8 cellular contexts compared by ENCODE assay signal in the genomic region with DNA sequence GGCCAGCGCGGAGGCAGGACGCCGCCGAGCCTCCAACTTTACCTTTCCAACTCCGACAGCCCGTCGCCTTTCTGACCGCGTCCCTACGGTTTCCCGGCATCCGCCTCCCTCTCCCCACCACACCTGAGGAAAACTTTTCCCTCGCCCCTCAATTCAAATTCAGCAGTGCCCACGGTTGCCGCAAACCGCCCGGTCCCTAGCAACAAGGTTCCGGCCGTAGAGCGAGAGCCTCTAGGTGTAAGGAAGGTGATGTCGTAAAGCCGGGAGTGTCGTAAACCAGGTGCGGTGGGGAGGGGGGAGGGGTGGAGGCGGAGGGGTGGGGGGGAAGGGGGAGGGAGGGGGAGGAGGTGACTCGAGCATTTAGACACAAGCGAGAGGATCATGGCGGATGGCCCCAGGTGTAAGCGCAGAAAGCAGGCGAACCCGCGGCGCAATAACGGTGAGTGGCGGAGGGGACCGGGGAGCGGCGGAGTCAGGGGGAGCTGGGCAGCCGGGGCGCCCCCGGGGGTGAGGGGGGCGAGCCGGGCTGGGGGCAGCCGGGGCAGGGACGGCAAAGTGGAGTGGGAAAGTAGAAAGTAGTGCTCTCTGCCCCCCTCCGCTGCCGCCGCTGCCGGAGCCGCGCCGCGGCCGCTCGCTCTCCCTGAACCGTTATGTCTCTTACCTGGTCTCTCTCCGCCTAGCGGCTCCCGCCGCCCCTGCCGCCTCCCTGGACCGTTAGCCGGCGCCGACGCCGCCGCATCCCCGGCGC. TPM values are rescaled to one million over a fixed set of nuclear protein-coding genes. Genes with fewer than 3 reads are reported as not detected.
DNase-seq lines count a peak whose midpoint lies in the region; ATAC-seq and TF ChIP-seq lines count a peak whose summit lies in the region.

ZEB1 (plus strand) TSS at position 363 of the 748 bp plus-strand sequence; CDS start at position 382, 19 bp downstream.

- peak within 1 kb of the TSS; percentile 98 to 100 (median 99) for H3K4me3 Mint-ChIP-seq in IgD-negative memory B cell
- H3K4me3 Mint-ChIP-seq in activated T-cell treated with anti-CD3 and anti-CD28 coated beads, Interleukin-2, amount 50 U/mL, for 72 hours = peak within 1 kb of the TSS; percentile 92 to 99
- peak within 1 kb of the TSS; percentile 91 to 100 (median 99) for H3K4me3 Mint-ChIP-seq in naive thymus-derived CD4-positive, alpha-beta T cell
- H3K4me3 Mint-ChIP-seq in stimulated activated naive B cell treated with anti-CD40 and anti-IgM and Interleukin-4, amounts not matched to agents 10 μg/mL and 1 μg/mL and 100 μg/mL, for 72 hours = peak within 1 kb of the TSS; percentile 92 to 99

- peak within 1 kb of the TSS; percentile 83 for H3K4me2 ChIP-seq in PC-9

- BruUV-seq in PC-9 (replicated peaks; lab: Mats Ljungman, UMichigan) = no TSS peak

- no peaks in the 10 kb centered on the region for H3K36me3 ChIP-seq in PC-9 (ENCODE audit: low read depth)
- H3K36me3 ChIP-seq in naive thymus-derived CD4-positive, alpha-beta T cell (ENCODE audit: control insufficient read depth in 2 of 3, insufficient read depth in 3 of 3, low read length in 3 of 3) = peaks cover 0 to 20% (median 0%) of the 10 kb centered on the region in 3 experiments

- H3K4me1 Mint-ChIP-seq in IgD-negative memory B cell = peaks cover 21 to 26% (median 24%) of the 10 kb centered on the region in 3 donors
- H3K4me1 Mint-ChIP-seq in activated T-cell treated with anti-CD3 and anti-CD28 coated beads, Interleukin-2, amount 50 U/mL, for 72 hours (ENCODE audit: low read depth) = peaks cover 61% of the 10 kb centered on the region
- peaks cover 14 to 48% (median 41%) of the 10 kb centered on the region in 7 donors for H3K4me1 Mint-ChIP-seq in naive thymus-derived CD4-positive, alpha-beta T cell
- H3K4me1 Mint-ChIP-seq in stimulated activated naive B cell treated with anti-CD40 and anti-IgM and Interleukin-4, amounts not matched to agents 10 μg/mL and 1 μg/mL and 100 μg/mL, for 72 hours = peaks cover 22 to 39% of the 10 kb centered on the region in 2 donors

- intact Hi-C loops in PC-9 (cut with micrococcal nuclease; ENCODE audit: unreplicated experiment) = loop anchor here (1.0 kb wide), 3 partner anchors 185 to 535 kb away; no protein-coding TSS in a partner anchor
- intact Hi-C loops in naive thymus-derived CD4-positive, alpha-beta T cell (cut with micrococcal nuclease) = loop anchor here (1.0 to 5.0 kb wide), 12 partner anchors 182 to 1638 kb away; partner anchors contain the start of genes ARHGAP12 (in 2 of the 2), ITGB1 (in 1 of the 2) and KIF5B (in 1 of the 2)

- peak within 1 kb of the TSS; percentile 91 to 100 (median 99) for H3K27ac Mint-ChIP-seq in IgD-negative memory B cell
- peak within 1 kb of the TSS; percentile 91 for H3K27ac Mint-ChIP-seq in activated T-cell treated with anti-CD3 and anti-CD28 coated beads, Interleukin-2, amount 50 U/mL, for 72 hours
- H3K27ac Mint-ChIP-seq in naive thymus-derived CD4-positive, alpha-beta T cell = peak within 1 kb of the TSS; percentile 96 to 100 (median 99)
- peak within 1 kb of the TSS; percentile 100 for H3K27ac Mint-ChIP-seq in stimulated activated naive B cell treated with anti-CD40 and anti-IgM and Interleukin-4, amounts not matched to agents 10 μg/mL and 1 μg/mL and 100 μg/mL, for 72 hours

- peaks cover 6% of the 10 kb centered on the region; the same call in 1 of the 2 replicates for H3K79me2 ChIP-seq in PC-9 (ENCODE audit: low read depth)

- H3K27me3 Mint-ChIP-seq in IgD-negative memory B cell = no peaks in the 10 kb centered on the region
- no peaks in the 10 kb centered on the region for H3K27me3 Mint-ChIP-seq in activated T-cell treated with anti-CD3 and anti-CD28 coated beads, Interleukin-2, amount 50 U/mL, for 72 hours (ENCODE audit: low read depth)
- peaks cover 0 to 2% (median 0%) of the 10 kb centered on the region in 5 donors for H3K27me3 Mint-ChIP-seq in naive thymus-derived CD4-positive, alpha-beta T cell
- H3K27me3 Mint-ChIP-seq in stimulated activated naive B cell treated with anti-CD40 and anti-IgM and Interleukin-4, amounts not matched to agents 10 μg/mL and 1 μg/mL and 100 μg/mL, for 72 hours = no peaks in the 10 kb centered on the region

- H3K4me3 ChIP-seq in PC-9 = peak within 1 kb of the TSS; percentile 84
- peak within 1 kb of the TSS; percentile 89 for H3K4me3 ChIP-seq in naive thymus-derived CD4-positive, alpha-beta T cell (ENCODE audit: low read length)

- H4K20me1 ChIP-seq in PC-9 (ENCODE audit: insufficient read depth) = no peaks in the 10 kb centered on the region

- H3K4me1 ChIP-seq in PC-9 (replicated peaks; ENCODE audit: insufficient read depth) = no peaks in the 10 kb centered on the region; the same call in 1 of the 2 replicates
- peaks cover 11 to 27% of the 10 kb centered on the region in 2 donors for H3K4me1 ChIP-seq in naive thymus-derived CD4-positive, alpha-beta T cell (ENCODE audit: control insufficient read depth in 2 of 2, insufficient read depth in 2 of 2, low read length in 2 of 2)

- DNase-seq in DMS114 treated with DMSO at 0.1 percent for 48 hours (lab: John Stamatoyannopoulos, UW; ENCODE audit: unreplicated experiment) (peak; percentile 56), PC-9 (peak; percentile 66 to 77), fibroblast of gingiva (ENCODE audit: low read depth) (peak; percentile 94)
- peak; percentile 88 to 94 for DNase-seq in activated T-cell treated with anti-CD3 and anti-CD28 coated beads, Interleukin-2, amount 50 U/mL, for 72 hours
- peak; percentile 64 to 96 (median 91) for DNase-seq in naive thymus-derived CD4-positive, alpha-beta T cell
- peak; percentile 86 for DNase-seq in stimulated activated naive B cell treated with anti-CD40 and anti-IgM and Interleukin-4, amounts not matched to agents 10 μg/mL and 1 μg/mL and 100 μg/mL, for 72 hours

- POLR2A ChIA-PET in PC-9 (lab: Charles Lee; ENCODE audit: unreplicated experiment) = no interaction called here
- POLR2A ChIA-PET in naive thymus-derived CD4-positive, alpha-beta T cell (lab: Charles Lee) = interaction anchor here (1.6 kb wide), 1 partner anchor 288 kb away, joined by 7 read pairs; the partner anchor contains the start of gene ZNF438

- peak within 1 kb of the TSS; percentile 93 for H2AFZ ChIP-seq in PC-9

- H3K9me3 ChIP-seq in PC-9 (ENCODE audit: insufficient read depth, low read depth) = no peaks in the 10 kb centered on the region
- H3K9me3 ChIP-seq in naive thymus-derived CD4-positive, alpha-beta T cell (ENCODE audit: control insufficient read depth in 2 of 3, low read length in 3 of 3) = no peaks in the 10 kb centered on the region

- no peaks in the 10 kb centered on the region for H3K36me3 Mint-ChIP-seq in IgD-negative memory B cell
- peaks cover 3 to 4% of the 10 kb centered on the region in 2 donors for H3K36me3 Mint-ChIP-seq in activated T-cell treated with anti-CD3 and anti-CD28 coated beads, Interleukin-2, amount 50 U/mL, for 72 hours (ENCODE audit: insufficient read depth in 2 of 2)
- peaks cover 0 to 9% (median 0%) of the 10 kb centered on the region in 5 donors for H3K36me3 Mint-ChIP-seq in naive thymus-derived CD4-positive, alpha-beta T cell
- H3K36me3 Mint-ChIP-seq in stimulated activated naive B cell treated with anti-CD40 and anti-IgM and Interleukin-4, amounts not matched to agents 10 μg/mL and 1 μg/mL and 100 μg/mL, for 72 hours = peaks cover 9 to 31% of the 10 kb centered on the region in 2 donors

- H3K9me3 Mint-ChIP-seq in IgD-negative memory B cell = no peaks in the 10 kb centered on the region
- no peaks in the 10 kb centered on the region for H3K9me3 Mint-ChIP-seq in activated T-cell treated with anti-CD3 and anti-CD28 coated beads, Interleukin-2, amount 50 U/mL, for 72 hours
- peaks cover 0 to 5% (median 0%) of the 10 kb centered on the region in 11 donors for H3K9me3 Mint-ChIP-seq in naive thymus-derived CD4-positive, alpha-beta T cell
- no peaks in the 10 kb centered on the region for H3K9me3 Mint-ChIP-seq in stimulated activated naive B cell treated with anti-CD40 and anti-IgM and Interleukin-4, amounts not matched to agents 10 μg/mL and 1 μg/mL and 100 μg/mL, for 72 hours

- peak within 1 kb of the TSS; percentile 65 for H3K27ac ChIP-seq in PC-9
- H3K27ac ChIP-seq in naive thymus-derived CD4-positive, alpha-beta T cell (ENCODE audit: low read depth, low read length) = peak within 1 kb of the TSS; percentile 99

- 0 out of 2 replicates have a peak, but pooled peaks cover 4% of the 10 kb centered on the region for H3K27me3 ChIP-seq in PC-9 (ENCODE audit: insufficient read depth, low read depth)
- no peaks in the 10 kb centered on the region for H3K27me3 ChIP-seq in naive thymus-derived CD4-positive, alpha-beta T cell (ENCODE audit: control insufficient read depth in 2 of 2, insufficient read depth in 2 of 2, low read length in 2 of 2)

- CTCF ChIA-PET in PC-9 (lab: Charles Lee) = no interaction called here
- CTCF ChIA-PET in naive thymus-derived CD4-positive, alpha-beta T cell (lab: Charles Lee) = interaction anchor here (0.6 kb wide), 2 partner anchors 14 to 534 kb away, joined by 3 read pairs; no protein-coding TSS in a partner anchor

- no peaks in the 10 kb centered on the region for H3K9me2 ChIP-seq in PC-9 (ENCODE audit: insufficient read depth)

- ATAC-seq in GM21526 (IDR thresholded peaks at IDR 0.05; ENCODE audit: low FRiP score, unreplicated experiment) = peak; percentile 35
- ATAC-seq in activated T-cell treated with anti-CD3 and anti-CD28 coated beads, Interleukin-2, amount 50 U/mL, for 72 hours (replicated peaks in 1 of 2) = peak; percentile 71 to 75
- peak; percentile 79 for ATAC-seq in naive thymus-derived CD4-positive, alpha-beta T cell
- ATAC-seq in stimulated activated naive B cell treated with anti-CD40 and anti-IgM and Interleukin-4, amounts not matched to agents 10 μg/mL and 1 μg/mL and 100 μg/mL, for 72 hours (replicated peaks) = peak; percentile 58 to 64

- no peaks in the 10 kb centered on the region for H3F3A ChIP-seq in PC-9 (ENCODE audit: insufficient read depth, low read depth)

- no peak for TF ChIP-seq CTCF in PC-9 (conservative IDR thresholded peaks at IDR 0.05)

RNA-seq across cellular contexts. Expression of gene ZEB1, which starts in this region (rescaled TPM):
- 32.2 TPM for polyA plus RNA-seq in IgD-negative memory B cell
- total RNA-seq in PC-9 (2021) = 1.0 and 1.4 TPM in 2 replicates
- 10 to 100 TPM; 45.4 to 52.5 TPM for total RNA-seq in activated T-cell treated with anti-CD3 and anti-CD28 coated beads, Interleukin-2, amount 50 U/mL, for 72 hours
- total RNA-seq in naive thymus-derived CD4-positive, alpha-beta T cell = 100 to 1,000 TPM in 1 of 5 experiments, 10 to 100 TPM in 4; 65.5 to 126 (median 80.9) TPM
- polyA plus RNA-seq in naive thymus-derived CD4-positive, alpha-beta T cell = 10 to 100 TPM; 37.4 to 47.9 TPM

Comparison
In these comparisons a context has a peak if more than half of its experiments do, and no peak if none do; other contexts are left out.
1. Peak in every context shown above with its lines: DNase-seq, ATAC-seq, H3K4me3 ChIP-seq and H3K27ac ChIP-seq.
2. RNA of gene ZEB1 (total RNA-seq): 65.5 to 126 TPM in naive thymus-derived CD4-positive, alpha-beta T cell and 45.4 to 52.5 TPM in activated T-cell treated with anti-CD3 and anti-CD28 coated beads, Interleukin-2, amount 50 U/mL, for 72 hours; 1.0 to 1.4 TPM in PC-9; every median in the first group is over 10 times any median in the second.